In genomic region chr10:8568401-8568800, GRCh38 we compare ENCODE assay signal across 32 cellular contexts.
DNase-seq lines count a peak whose midpoint lies in the region; FAIRE-seq and TF ChIP-seq lines count a peak whose summit lies in the region.
"Had no signal": no experiment of that assay in that cellular context is flagged by ENCODE, and none has a peak within 500 bp of the region (broad histone marks: within the 10 kb centered on the region; RNA-seq: fewer than 3 reads in every experiment).

No MANE protein-coding gene starts in this region.

- H2BK20ac ChIP-seq in H1 (ENCODE audit: low read length), result no peak overlapping the region

- no peak overlapping the region for H4K91ac ChIP-seq in H1 (replicated peaks; ENCODE audit: insufficient read length, low read length)

- H3K9me3 ChIP-seq in H1 (ENCODE audit: insufficient read depth in 2 of 2, low read depth in 1 of 2, low read length in 1 of 2), result no peaks in the 10 kb centered on the region
- H3K9me3 ChIP-seq: adrenal gland, esophagus squamous epithelium, heart right ventricle, ovary, tibial artery had no signal

- FAIRE-seq in H1 (lab: Jason Lieb, UNC), result no peak
- FAIRE-seq: D721Med had no signal

- no peak overlapping the region for H3K23ac ChIP-seq in H1 (ENCODE audit: insufficient read length)

- no peaks in the 10 kb centered on the region for H3K27me3 ChIP-seq in H1 (replicated peaks in 1 of 4; ENCODE audit: control insufficient read depth in 3 of 4, extremely low read depth in 1 of 4, insufficient read depth in 3 of 4, low read length in 3 of 4)
- H3K27me3 ChIP-seq: adrenal gland, ovary, tibial artery had no signal

- H2AFZ ChIP-seq in H1 (ENCODE audit: low read length), result 0 out of 2 replicates have a peak overlapping the region, but pooled peaks have one; percentile 11

- H2BK15ac ChIP-seq in H1 (ENCODE audit: low read length), result no peak overlapping the region

- no peaks in the 10 kb centered on the region for H3K79me1 ChIP-seq in H1 (ENCODE audit: low read depth, low read length)

- no peak overlapping the region for H3K4ac ChIP-seq in H1 (replicated peaks; ENCODE audit: insufficient read length, low read depth, low read length)

- H2BK5ac ChIP-seq in H1 (ENCODE audit: low read depth, low read length), result no peak overlapping the region

- intact Hi-C loops in Calu3 (cut with micrococcal nuclease; ENCODE audit: unreplicated experiment) (no loop called here), head of caudate nucleus (cut with DNase I) (no loop called here)

- no peaks in the 10 kb centered on the region for H3K4me1 ChIP-seq in H1 (replicated peaks in 1 of 4; ENCODE audit: control insufficient read depth in 3 of 4, insufficient read depth in 4 of 4, low read length in 3 of 4)
- H3K4me1 ChIP-seq: adrenal gland, heart right ventricle, tibial artery had no signal

- no peak overlapping the region for H4K5ac ChIP-seq in H1 (ENCODE audit: insufficient read length, low read depth, low read length)

- H3K4me3 ChIP-seq in H1 (ENCODE audit: extremely low read depth in 1 of 4, insufficient read depth in 2 of 4, low read depth in 3 of 4, low read length in 4 of 4), result no peak overlapping the region
- H3K4me3 ChIP-seq: adrenal gland, esophagus squamous epithelium, heart right ventricle, ovary, tibial artery had no signal

- H2AK5ac ChIP-seq in H1 (ENCODE audit: low read depth, low read length), result no peak overlapping the region

- peaks cover 30% of the 10 kb centered on the region for H3K27me3 Mint-ChIP-seq in activated T-cell treated with anti-CD3 and anti-CD28 coated beads, Interleukin-2, amount 50 U/mL, for 24 hours
- H3K27me3 Mint-ChIP-seq in Calu3 (ENCODE audit: unreplicated experiment) (no peaks in the 10 kb centered on the region), nephron (ENCODE audit: low read depth) (peaks cover 37% of the 10 kb centered on the region)
- H3K27me3 Mint-ChIP-seq: memory B cell had no signal

- POLR2A ChIA-PET in H1 (lab: Charles Lee; ENCODE audit: partially characterized antibody), result no interaction called here

- no peak overlapping the region for H3K4me3 Mint-ChIP-seq in activated T-cell treated with anti-CD3 and anti-CD28 coated beads, Interleukin-2, amount 50 U/mL, for 24 hours
- H3K4me3 Mint-ChIP-seq in Calu3 (ENCODE audit: low read depth, unreplicated experiment), result peak overlapping the region; percentile 50
- no peak overlapping the region for H3K4me3 Mint-ChIP-seq in nephron
- H3K4me3 Mint-ChIP-seq: CD4-positive, CD25-positive, alpha-beta regulatory T cell; central memory CD8-positive, alpha-beta T cell; effector memory CD8-positive, alpha-beta T cell; memory B cell had no signal

- TF ChIP-seq POLR2A in H1 (IDR thresholded peaks at IDR 0.05; ENCODE audit: control extremely low read depth in 1 of 2, low read depth in 2 of 2, low read length in 2 of 2), result no peak

- TF ChIP-seq CTCF in Calu3 (IDR thresholded peaks at IDR 0.05; ENCODE audit: unreplicated experiment) (no peak), H1 (IDR thresholded peaks at IDR 0.05; ENCODE audit: control extremely low read depth in 1 of 3, insufficient read depth in 1 of 3, low read depth in 1 of 3, low read length in 3 of 3) (no peak), nephron (IDR thresholded peaks at IDR 0.05; ENCODE audit: unreplicated experiment in 3 of 3) (no peak)

- no peak overlapping the region for H3K4me2 ChIP-seq in H1 (ENCODE audit: insufficient read depth in 1 of 2, low read depth in 2 of 2, low read length in 2 of 2)

- CTCF ChIA-PET in Calu3 (lab: Charles Lee), result no interaction called here
- CTCF ChIA-PET in H1 (lab: Charles Lee; ENCODE audit: partially characterized antibody), result interaction anchor here (0.9 kb wide), 1 partner anchor 27 kb away, joined by 3 read pairs; no protein-coding TSS in a partner anchor

- BruUV-seq in Calu3 (replicated peaks; lab: Mats Ljungman, UMichigan), result no TSS peak

- no peaks in the 10 kb centered on the region for H3K79me2 ChIP-seq in H1 (ENCODE audit: control insufficient read depth in 1 of 2, insufficient read depth in 2 of 2, low read length in 2 of 2)

- no peak overlapping the region for H4K8ac ChIP-seq in H1 (ENCODE audit: extremely low read depth, insufficient read depth, low read length)

- no peaks in the 10 kb centered on the region for H3K36me3 Mint-ChIP-seq in activated T-cell treated with anti-CD3 and anti-CD28 coated beads, Interleukin-2, amount 50 U/mL, for 24 hours (ENCODE audit: low read depth)
- peaks cover 9% of the 10 kb centered on the region for H3K36me3 Mint-ChIP-seq in Calu3 (ENCODE audit: insufficient read depth, unreplicated experiment)
- no peaks in the 10 kb centered on the region for H3K36me3 Mint-ChIP-seq in nephron (ENCODE audit: low read depth)
- H3K36me3 Mint-ChIP-seq: CD4-positive, CD25-positive, alpha-beta regulatory T cell; memory B cell had no signal

- no peaks in the 10 kb centered on the region for H3K36me3 ChIP-seq in H1 (ENCODE audit: control insufficient read depth in 2 of 4, insufficient read depth in 4 of 4, low read length in 3 of 4)
- H3K36me3 ChIP-seq: adrenal gland, esophagus squamous epithelium, heart right ventricle, ovary, tibial artery had no signal

- 66% methylated on average over 4 of the region's 4 CpGs; no CpG with 5 or more reads in 1 of the 2 experiments for WGBS in H1 (ENCODE audit: extremely low coverage in 1 of 2, insufficient coverage in 1 of 2, insufficient read length in 1 of 2, insufficient replicate concordance in 2 of 2, low coverage in 1 of 2, low lambda C conversion rate in 2 of 2, missing lambda C conversion rate in 1 of 2), 2 experiments

- no peak overlapping the region for H3K18ac ChIP-seq in H1 (ENCODE audit: extremely low read depth, low read length)

- H3K27ac ChIP-seq in H1 (ENCODE audit: low read depth, low read length), result no peak overlapping the region
- H3K27ac ChIP-seq: adrenal gland, esophagus squamous epithelium, heart right ventricle, ovary, tibial artery, VCaP had no signal

- H3K23me2 ChIP-seq in H1 (ENCODE audit: low read depth, low read length), result no peaks in the 10 kb centered on the region

- no peak for TF ChIP-seq RAD21 in H1 (IDR thresholded peaks at IDR 0.05 in 1 of 2, conservative IDR thresholded peaks at IDR 0.05 in 1 of 2; ENCODE audit: low read depth in 2 of 2, low read length in 2 of 2)

- no peak overlapping the region for H3K9ac ChIP-seq in H1 (replicated peaks in 1 of 4; ENCODE audit: extremely low read depth in 1 of 4, low read depth in 3 of 4, low read length in 3 of 4)

- no peak overlapping the region for H3K56ac ChIP-seq in H1 (replicated peaks; ENCODE audit: insufficient read length, low read depth, low read length)

- no peak for TF ChIP-seq EP300 in H1 (IDR thresholded peaks at IDR 0.05; ENCODE audit: borderline replicate concordance in 1 of 2, low read depth in 2 of 2, low read length in 2 of 2)

- peak overlapping the region; percentile 53 for H3K27ac Mint-ChIP-seq in activated T-cell treated with anti-CD3 and anti-CD28 coated beads, Interleukin-2, amount 50 U/mL, for 24 hours
- H3K27ac Mint-ChIP-seq in Calu3 (ENCODE audit: unreplicated experiment) (peak overlapping the region; percentile 99), nephron (peak overlapping the region; percentile 8 to 88 (median 55))
- H3K27ac Mint-ChIP-seq: CD4-positive, CD25-positive, alpha-beta regulatory T cell; effector memory CD8-positive, alpha-beta T cell; memory B cell had no signal

- no peaks in the 10 kb centered on the region for H3K9me3 Mint-ChIP-seq in activated T-cell treated with anti-CD3 and anti-CD28 coated beads, Interleukin-2, amount 50 U/mL, for 24 hours
- H3K9me3 Mint-ChIP-seq in Calu3 (ENCODE audit: low read depth, unreplicated experiment) (peaks cover 7% of the 10 kb centered on the region), nephron (no peaks in the 10 kb centered on the region)
- H3K9me3 Mint-ChIP-seq: CD4-positive, CD25-positive, alpha-beta regulatory T cell; central memory CD8-positive, alpha-beta T cell; effector memory CD8-positive, alpha-beta T cell had no signal

- no peak overlapping the region for H2BK120ac ChIP-seq in H1 (replicated peaks; ENCODE audit: low read depth, low read length)

- H3K4me1 Mint-ChIP-seq in activated T-cell treated with anti-CD3 and anti-CD28 coated beads, Interleukin-2, amount 50 U/mL, for 24 hours (ENCODE audit: low read depth), result peaks cover 10% of the 10 kb centered on the region
- peaks cover 24% of the 10 kb centered on the region for H3K4me1 Mint-ChIP-seq in Calu3 (ENCODE audit: low read depth, unreplicated experiment)
- no peaks in the 10 kb centered on the region for H3K4me1 Mint-ChIP-seq in nephron
- H3K4me1 Mint-ChIP-seq: CD4-positive, CD25-positive, alpha-beta regulatory T cell; central memory CD8-positive, alpha-beta T cell; memory B cell had no signal

- H4K20me1 ChIP-seq in H1 (replicated peaks in 1 of 2; ENCODE audit: control insufficient read depth in 1 of 2, insufficient read depth in 2 of 2, low read length in 2 of 2), result no peaks in the 10 kb centered on the region

- no peak for DNase-seq in activated T-cell treated with anti-CD3 and anti-CD28 coated beads, Interleukin-2, amount 50 U/mL, for 24 hours
- DNase-seq in activated T-cell treated with anti-CD3 and anti-CD28 coated beads for 4 hours (no peak), Calu3 (peak; percentile 52), H1 (ENCODE audit: low read depth in 1 of 2, low spot score in 2 of 2) (no peak), hypothalamus (lab: John Stamatoyannopoulos, UW) (no peak), head of caudate nucleus (no peak), NCI-H1092 (lab: John Stamatoyannopoulos, UW) (no peak)
- DNase-seq: activated effector memory CD4-positive, alpha-beta T cell treated with anti-CD3 and anti-CD28 coated beads, Interleukin-2, amount 50 U/mL, for 16 hours; adrenal gland; AML-193; CD4-positive, CD25-positive, alpha-beta regulatory T cell; DND-41; effector memory CD8-positive, alpha-beta T cell; esophagus squamous epithelium; foreskin melanocyte; GF-D8; heart right ventricle; Kasumi-1; left cardiac atrium; MV-4-11; NCI-H1436 treated with DMSO at 0.1 percent for 48 hours; NCI-H446; NCI-H748 treated with DMSO at 0.1 percent for 48 hours; ovary; retina; SHP77 treated with DMSO at 0.1 percent for 48 hours; tibial artery had no signal

- no peak overlapping the region for H3K14ac ChIP-seq in H1 (ENCODE audit: insufficient read length)

- H2BK12ac ChIP-seq in H1 (ENCODE audit: low read depth, low read length), result no peak overlapping the region

TF ChIP-seq in H1, 55 proteins besides CTCF, POLR2A, EP300 and RAD21 (continues in another document):
- no peak for TF ChIP-seq KDM4A (IDR thresholded peaks at IDR 0.05; ENCODE audit: low read depth, low read length, severe bottlenecking)
- no peak for TF ChIP-seq HDAC6 (IDR thresholded peaks at IDR 0.05; ENCODE audit: low read depth, low read length)
- TF ChIP-seq TCF12 (IDR thresholded peaks at IDR 0.05; ENCODE audit: low read depth, low read length), result no peak
- no peak for TF ChIP-seq MAX (IDR thresholded peaks at IDR 0.05)
- TF ChIP-seq PHF8 (conservative IDR thresholded peaks at IDR 0.05; ENCODE audit: low read depth, low read length), result no peak
- no peak for TF ChIP-seq CHD1 (IDR thresholded peaks at IDR 0.05; ENCODE audit: low read depth, low read length)
- TF ChIP-seq POLR2AphosphoS5 (IDR thresholded peaks at IDR 0.05; ENCODE audit: low read depth, low read length), result no peak
